ENCODE assay signal across 9 cellular contexts in genomic region chr11:124724854-124725718, GRCh38. TPM values are rescaled to one million over a fixed set of nuclear protein-coding genes. Genes with fewer than 3 reads are reported as not detected.
DNase-seq lines count a peak whose midpoint lies in the region; ATAC-seq and TF ChIP-seq lines count a peak whose summit lies in the region.
"Had no signal": no experiment of that assay in that cellular context is flagged by ENCODE, and none has a peak within 500 bp of the region (broad histone marks: within the 10 kb centered on the region; RNA-seq: fewer than 3 reads in every experiment).

No MANE protein-coding gene starts in this region.

- no peak overlapping the region for H3K27ac Mint-ChIP-seq in CD4-positive, alpha-beta memory T cell
- H3K27ac Mint-ChIP-seq: activated naive CD4-positive, alpha-beta T cell treated with anti-CD3 and anti-CD28 coated beads, Interleukin-2, amount 50 U/mL, for 24 hours had no signal

- ATAC-seq in GM21723 (IDR thresholded peaks at IDR 0.05; ENCODE audit: unreplicated experiment), result peak; percentile 88
- peak; percentile 93 for ATAC-seq in left lung

- CTCF ChIA-PET in GM10248 (lab: Yijun Ruan, JAX), result interaction anchor here (1.2 to 2.5 kb wide), 2 partner anchors 10 to 15 kb away, joined by 3 to 12 read pairs; no protein-coding TSS in a partner anchor
- CTCF ChIA-PET in CD4-positive, alpha-beta memory T cell (lab: Charles Lee; ENCODE audit: partially characterized antibody), result interaction anchor here (1.0 kb wide), 1 partner anchor 11 kb away, joined by 3 read pairs; no protein-coding TSS in a partner anchor

- H3K36me3 Mint-ChIP-seq in CD4-positive, alpha-beta memory T cell, result no peaks in the 10 kb centered on the region
- H3K36me3 Mint-ChIP-seq: activated naive CD4-positive, alpha-beta T cell treated with anti-CD3 and anti-CD28 coated beads, Interleukin-2, amount 50 U/mL, for 24 hours had no signal

- peaks cover 0 to 7% of the 10 kb centered on the region in 2 donors for H3K27me3 ChIP-seq in left lung
- no peaks in the 10 kb centered on the region for H3K27me3 ChIP-seq in effector memory CD4-positive, alpha-beta T cell (replicated peaks; ENCODE audit: control insufficient read depth, insufficient read depth, low read length, poor library complexity, severe bottlenecking)
- H3K27me3 ChIP-seq in CD4-positive, alpha-beta memory T cell (ENCODE audit: insufficient read depth, low read length), result no peaks in the 10 kb centered on the region

- peaks cover 0 to 23% (median 12%) of the 10 kb centered on the region in 4 donors for H3K4me1 Mint-ChIP-seq in CD4-positive, alpha-beta memory T cell

- intact Hi-C loops in left lung (cut with DNase I), result no loop called here
- intact Hi-C loops in CD4-positive, alpha-beta memory T cell (cut with micrococcal nuclease), result no loop called here

- H3K36me3 ChIP-seq in left lung, result no peaks in the 10 kb centered on the region
- no peaks in the 10 kb centered on the region for H3K36me3 ChIP-seq in effector memory CD4-positive, alpha-beta T cell (ENCODE audit: control insufficient read depth, insufficient read depth, low read length)
- H3K36me3 ChIP-seq in CD4-positive, alpha-beta memory T cell (ENCODE audit: insufficient read depth, low read length), result no peaks in the 10 kb centered on the region

- H3K4me3 Mint-ChIP-seq in CD4-positive, alpha-beta memory T cell, result no peak overlapping the region
- H3K4me3 Mint-ChIP-seq: activated naive CD4-positive, alpha-beta T cell treated with anti-CD3 and anti-CD28 coated beads, Interleukin-2, amount 50 U/mL, for 24 hours had no signal

- peak; percentile 82 for DNase-seq in GM10248 (ENCODE audit: extremely low spot score)
- DNase-seq in Kasumi-1 (lab: John Stamatoyannopoulos, UW), result peak; percentile 53 to 67
- peak in 1 of 2 donors; percentile 87 for DNase-seq in left lung
- no peak for DNase-seq in foreskin fibroblast
- DNase-seq in effector memory CD4-positive, alpha-beta T cell, result no peak
- DNase-seq in CD4-positive, alpha-beta memory T cell, result no peak
- DNase-seq in AG08396 (ENCODE audit: low spot score), result no peak

- peaks cover 10 to 24% of the 10 kb centered on the region in 2 donors for H3K4me1 ChIP-seq in left lung
- no peaks in the 10 kb centered on the region for H3K4me1 ChIP-seq in effector memory CD4-positive, alpha-beta T cell (ENCODE audit: control insufficient read depth, insufficient read depth, low read length, poor library complexity, severe bottlenecking)
- H3K4me1 ChIP-seq in CD4-positive, alpha-beta memory T cell (ENCODE audit: insufficient read depth, low read length), result no peaks in the 10 kb centered on the region

- H3K9me3 Mint-ChIP-seq in CD4-positive, alpha-beta memory T cell, result no peaks in the 10 kb centered on the region
- H3K9me3 Mint-ChIP-seq: activated naive CD4-positive, alpha-beta T cell treated with anti-CD3 and anti-CD28 coated beads, Interleukin-2, amount 50 U/mL, for 24 hours had no signal

- TF ChIP-seq CTCF in GM10248 (IDR thresholded peaks at IDR 0.05; ENCODE audit: control extremely low read depth, extremely low read depth, low read depth, missing control alignments), result no peak
- no peak for TF ChIP-seq CTCF in left lung (IDR thresholded peaks at IDR 0.05)
- TF ChIP-seq CTCF in foreskin fibroblast (IDR thresholded peaks at IDR 0.05; ENCODE audit: low read depth, low read length), result no peak

- no peaks in the 10 kb centered on the region for H3K9me3 ChIP-seq in left lung
- no peaks in the 10 kb centered on the region for H3K9me3 ChIP-seq in effector memory CD4-positive, alpha-beta T cell (ENCODE audit: control insufficient read depth, low read length)
- no peaks in the 10 kb centered on the region for H3K9me3 ChIP-seq in CD4-positive, alpha-beta memory T cell (ENCODE audit: control insufficient read depth in 1 of 2, low read length in 2 of 2)

- POLR2A ChIA-PET in GM10248 (lab: Yijun Ruan, JAX), result no interaction called here
- POLR2A ChIA-PET in CD4-positive, alpha-beta memory T cell (lab: Charles Lee; ENCODE audit: partially characterized antibody), result no interaction called here

- H3K27me3 Mint-ChIP-seq in CD4-positive, alpha-beta memory T cell, result peaks cover 9 to 10% of the 10 kb centered on the region in 2 donors

- no peak overlapping the region for H3K4me3 ChIP-seq in left lung
- no peak overlapping the region for H3K4me3 ChIP-seq in foreskin fibroblast (ENCODE audit: low read depth in 1 of 2, low read length in 2 of 2)
- H3K4me3 ChIP-seq in effector memory CD4-positive, alpha-beta T cell (ENCODE audit: insufficient read depth, low read depth, low read length, poor library complexity, severe bottlenecking), result no peak overlapping the region
- H3K4me3 ChIP-seq in CD4-positive, alpha-beta memory T cell (ENCODE audit: low read length in 2 of 2), result no peak overlapping the region

- H3K27ac ChIP-seq in left lung, result peak overlapping the region; percentile 69 to 71
- no peak overlapping the region for H3K27ac ChIP-seq in effector memory CD4-positive, alpha-beta T cell (ENCODE audit: insufficient read depth, low read length, poor library complexity, severe bottlenecking)
- H3K27ac ChIP-seq in CD4-positive, alpha-beta memory T cell (ENCODE audit: low read depth, low read length), result no peak overlapping the region

RNA-seq across cellular contexts. Expression of gene NRGN, which starts 14.7 kb away (rescaled TPM):
- 10 to 100 TPM; 50.5 to 62.1 TPM for total RNA-seq in left lung
- total RNA-seq in CD4-positive, alpha-beta memory T cell, result under 1 TPM in 1 of 2 experiments, not detected in 1; 0.67 TPM
- not detected for polyA plus RNA-seq in CD4-positive, alpha-beta memory T cell

RNA-seq across cellular contexts. Expression of gene VSIG2, which starts 27.0 kb away (rescaled TPM):
- 10 to 100 TPM; 16.0 to 35.6 TPM for total RNA-seq in left lung
- under 1 TPM; 0.55 to 0.87 TPM for total RNA-seq in CD4-positive, alpha-beta memory T cell
- polyA plus RNA-seq in CD4-positive, alpha-beta memory T cell, result under 1 TPM; 0.39 to 0.80 TPM

RNA-seq across cellular contexts. Expression of gene ESAM, which starts 37.0 kb away (rescaled TPM):
- total RNA-seq in left lung, result 100 to 1,000 TPM; 116 to 119 TPM
- total RNA-seq in CD4-positive, alpha-beta memory T cell, result 1 to 10 TPM; 1.5 to 1.8 TPM
- 1 to 10 TPM; 1.3 to 3.2 TPM for polyA plus RNA-seq in CD4-positive, alpha-beta memory T cell

RNA-seq across cellular contexts. Expression of gene SPA17, which starts 51.4 kb away (rescaled TPM):
- 1 to 10 TPM; 5.6 TPM for total RNA-seq in left lung
- under 1 TPM; 0.55 to 0.81 TPM for total RNA-seq in CD4-positive, alpha-beta memory T cell
- under 1 TPM; 0.64 to 0.72 TPM for polyA plus RNA-seq in CD4-positive, alpha-beta memory T cell

RNA-seq across cellular contexts. Expression of gene SIAE, which starts 51.5 kb away (rescaled TPM):
- 10 to 100 TPM; 34.6 to 71.5 TPM for total RNA-seq in left lung
- total RNA-seq in CD4-positive, alpha-beta memory T cell, result 1 to 10 TPM; 4.2 to 4.8 TPM
- polyA plus RNA-seq in CD4-positive, alpha-beta memory T cell, result 1 to 10 TPM; 2.8 to 6.8 TPM

Comparison
In these comparisons a context has a peak if more than half of its experiments do, and no peak if none do; other contexts are left out.
1. DNase-seq: peak in GM10248 (single experiment) and Kasumi-1 (2 of 2); none in foreskin fibroblast (0 of 2), effector memory CD4-positive, alpha-beta T cell (0 of 3), CD4-positive, alpha-beta memory T cell (0 of 5) and AG08396 (single experiment).
2. H3K27ac ChIP-seq: peak in left lung (2 of 2); none in effector memory CD4-positive, alpha-beta T cell (single experiment) and CD4-positive, alpha-beta memory T cell (single experiment).
3. RNA of gene NRGN, which starts 14.7 kb away (total RNA-seq): 50.5 to 62.1 TPM in left lung; 0.67 TPM in CD4-positive, alpha-beta memory T cell; every median in the first group is over 10 times any median in the second.
4. RNA of gene VSIG2, which starts 27.0 kb away (total RNA-seq): 16.0 to 35.6 TPM in left lung; 0.55 to 0.87 TPM in CD4-positive, alpha-beta memory T cell; every median in the first group is over 4 times any median in the second.
5. RNA of gene ESAM, which starts 37.0 kb away (total RNA-seq): 116 to 119 TPM in left lung; 1.5 to 1.8 TPM in CD4-positive, alpha-beta memory T cell; every median in the first group is over 10 times any median in the second.